In the genomic region with DNA sequence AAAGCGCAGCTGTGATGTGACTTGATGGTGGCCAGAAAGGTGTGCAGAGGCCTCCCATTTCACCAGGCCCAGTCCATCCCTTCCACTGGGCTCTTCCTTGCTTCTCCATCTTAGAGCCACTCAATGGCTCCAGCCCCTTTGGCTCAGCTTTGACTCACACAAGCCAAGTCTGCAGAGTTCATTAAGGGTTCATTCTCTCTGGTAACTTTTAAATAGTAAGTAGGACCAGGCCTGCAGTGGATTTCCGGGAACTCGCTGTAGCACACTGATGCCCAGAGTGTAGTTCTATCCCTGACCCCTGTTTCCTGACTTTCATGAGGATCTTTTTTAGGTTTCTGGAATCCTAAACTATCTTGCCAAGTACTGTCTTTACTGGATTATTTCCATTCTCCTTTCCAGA, we compare ENCODE assay signal across 5 cellular contexts. TPM values are rescaled to one million over a fixed set of nuclear protein-coding genes. Genes with fewer than 3 reads are reported as not detected.
"Had no signal": no experiment of that assay in that cellular context is flagged by ENCODE, and none has a peak within 500 bp of the region (broad histone marks: within the 10 kb centered on the region; RNA-seq: fewer than 3 reads in every experiment).

No MANE protein-coding gene starts in this region.

RNA-seq across cellular contexts. Expression of a gene that starts 11.9 kb away (rescaled TPM):
- total RNA-seq: GM23338, H1, H9, HT-29, IMR-90 had no signal
- polyA plus RNA-seq: GM23338, H1, IMR-90 had no signal

RNA-seq across cellular contexts. Expression of a gene that starts 25.9 kb away (rescaled TPM):
- total RNA-seq: GM23338, H1, H9, HT-29, IMR-90 had no signal
- polyA plus RNA-seq: GM23338, H1, IMR-90 had no signal

RNA-seq across cellular contexts. Expression of a gene that starts 49.0 kb away (rescaled TPM):
- total RNA-seq: GM23338, H1, H9, HT-29, IMR-90 had no signal
- polyA plus RNA-seq: GM23338, H1, IMR-90 had no signal
